ENCODE assay signal across 33 cellular contexts in genomic region chr2:236884776-236885175, GRCh38.
"Had no signal": no experiment of that assay in that cellular context is flagged by ENCODE, and none has a peak within 500 bp of the region (broad histone marks: within the 10 kb centered on the region; RNA-seq: fewer than 3 reads in every experiment).

No MANE protein-coding gene starts in this region.

- H3K4me3 ChIP-seq: ascending aorta, breast epithelium, cardiac muscle cell, coronary artery, dorsolateral prefrontal cortex, gastrocnemius medialis had no signal

- ATAC-seq: activated CD4-positive, CD25-positive, alpha-beta regulatory T cell treated with anti-CD3 and anti-CD28 coated beads, Interleukin-2, amount 50 U/mL, for 24 hours; activated naive CD4-positive, alpha-beta T cell treated with anti-CD3 and anti-CD28 coated beads, Interleukin-2, amount 50 U/mL, for 72 hours; activated T-cell treated with anti-CD3 and anti-CD28 coated beads, Interleukin-2, amount 50 U/mL, for 72 hours; esophagus mucosa; foreskin keratinocyte; gastrocnemius medialis; T-helper 17 cell had no signal

- H3K4me1 Mint-ChIP-seq: activated B cell treated with CpG ODN at 0.5 μM for 24 hours; activated naive CD4-positive, alpha-beta T cell treated with anti-CD3 and anti-CD28 coated beads, Interleukin-2, amount 10 ng/mL, durations not matched to agents 7 days and 5 days; activated naive CD8-positive, alpha-beta T cell treated with anti-CD3 and anti-CD28 coated beads, Interleukin-2, amount 10 ng/mL, durations not matched to agents 7 days and 5 days; T-helper 17 cell had no signal

- H3K4me1 ChIP-seq: foreskin keratinocyte had no signal

- DNase-seq: activated B cell treated with CpG ODN at 0.5 μM for 24 hours; activated CD4-positive, alpha-beta T cell treated with anti-CD3 and anti-CD28 coated beads for 48 hours; activated CD4-positive, alpha-beta T cell treated with anti-CD3 and anti-CD28 coated beads, Interleukin-2, amount 50 U/mL, for 1 hour; activated CD4-positive, alpha-beta T cell treated with anti-CD3 and anti-CD28 coated beads, Interleukin-2, amount 50 U/mL, for 48 hours; activated CD8-positive, alpha-beta memory T cell treated with anti-CD3 and anti-CD28 coated beads, Interleukin-2, amount 50 U/mL, for 48 hours; activated gamma-delta T cell; activated naive CD4-positive, alpha-beta T cell; activated naive CD4-positive, alpha-beta T cell treated with anti-CD3 and anti-CD28 coated beads, Interleukin-2, amount 10 ng/mL, durations not matched to agents 7 days and 5 days; activated naive CD8-positive, alpha-beta T cell treated with anti-CD3 and anti-CD28 coated beads, Interleukin-2, amount 10 ng/mL, durations not matched to agents 7 days and 5 days; activated T-cell treated with anti-CD3 and anti-CD28 coated beads for 4 hours; activated T-cell treated with anti-CD3 and anti-CD28 coated beads, Interleukin-2, amount 50 U/mL, for 24 hours; activated T-cell treated with anti-CD3 and anti-CD28 coated beads, Interleukin-2, amount 50 U/mL, for 72 hours; central memory CD4-positive, alpha-beta T cell; dorsolateral prefrontal cortex; effector memory CD4-positive, alpha-beta T cell; endodermal cell; foreskin keratinocyte; gastrocnemius medialis; glutamatergic neuron; T-helper 1 cell; T-helper 17 cell; T1000; WERI-Rb-1 had no signal

- H3K4me3 Mint-ChIP-seq: activated B cell treated with CpG ODN at 0.5 μM for 24 hours; activated naive CD4-positive, alpha-beta T cell treated with anti-CD3 and anti-CD28 coated beads, Interleukin-2, amount 10 ng/mL, durations not matched to agents 7 days and 5 days; activated naive CD8-positive, alpha-beta T cell treated with anti-CD3 and anti-CD28 coated beads, Interleukin-2, amount 10 ng/mL, durations not matched to agents 7 days and 5 days; activated T-cell treated with anti-CD3 and anti-CD28 coated beads, Interleukin-2, amount 50 U/mL, for 24 hours; activated T-cell treated with anti-CD3 and anti-CD28 coated beads, Interleukin-2, amount 50 U/mL, for 72 hours; brain; dendritic cell treated with granulocyte-macrophage colony-stimulating factor and Interleukin-4, amounts not matched to agents 40 ng/mL and 50 ng/mL, for 4 days; endodermal cell; T-helper 17 cell; T-helper 2 cell treated with Interferon-gamma antibody and Interleukin-4, amounts not matched to agents 5 μg/mL and 100 μg/mL, for 36 hours had no signal

- H3K27ac Mint-ChIP-seq: activated B cell treated with CpG ODN at 0.5 μM for 24 hours; activated naive CD4-positive, alpha-beta T cell treated with anti-CD3 and anti-CD28 coated beads, Interleukin-2, amount 10 ng/mL, durations not matched to agents 7 days and 5 days; activated naive CD4-positive, alpha-beta T cell treated with anti-CD3 and anti-CD28 coated beads, Interleukin-2, amount 50 U/mL, for 72 hours; activated naive CD8-positive, alpha-beta T cell treated with anti-CD3 and anti-CD28 coated beads, Interleukin-2, amount 10 ng/mL, durations not matched to agents 7 days and 5 days; activated T-cell treated with anti-CD3 and anti-CD28 coated beads, Interleukin-2, amount 50 U/mL, for 24 hours; activated T-cell treated with anti-CD3 and anti-CD28 coated beads, Interleukin-2, amount 50 U/mL, for 72 hours; brain; dendritic cell treated with granulocyte-macrophage colony-stimulating factor and Interleukin-4, amounts not matched to agents 40 ng/mL and 50 ng/mL, for 4 days; endodermal cell; T-helper 17 cell; T-helper 2 cell treated with Interferon-gamma antibody and Interleukin-4, amounts not matched to agents 5 μg/mL and 100 μg/mL, for 36 hours had no signal

- H3K27ac ChIP-seq: breast epithelium, cardiac muscle cell, coronary artery, dorsolateral prefrontal cortex, foreskin keratinocyte, gastrocnemius medialis, WERI-Rb-1 had no signal

- H3K36me3 ChIP-seq: ascending aorta, breast epithelium, cardiac muscle cell, gastrocnemius medialis, WERI-Rb-1 had no signal

- H3K27me3 ChIP-seq: ascending aorta, breast epithelium, cardiac muscle cell, foreskin keratinocyte, gastrocnemius medialis had no signal

- H3K9me3 ChIP-seq: ascending aorta, breast epithelium, gastrocnemius medialis had no signal

- H3K36me3 Mint-ChIP-seq: activated naive CD4-positive, alpha-beta T cell treated with anti-CD3 and anti-CD28 coated beads, Interleukin-2, amount 10 ng/mL, durations not matched to agents 7 days and 5 days; activated naive CD4-positive, alpha-beta T cell treated with anti-CD3 and anti-CD28 coated beads, Interleukin-2, amount 50 U/mL, for 72 hours; activated naive CD8-positive, alpha-beta T cell treated with anti-CD3 and anti-CD28 coated beads, Interleukin-2, amount 10 ng/mL, durations not matched to agents 7 days and 5 days; brain had no signal

- H3K9me3 Mint-ChIP-seq: activated B cell treated with CpG ODN at 0.5 μM for 24 hours; activated naive CD4-positive, alpha-beta T cell treated with anti-CD3 and anti-CD28 coated beads, Interleukin-2, amount 10 ng/mL, durations not matched to agents 7 days and 5 days; activated naive CD4-positive, alpha-beta T cell treated with anti-CD3 and anti-CD28 coated beads, Interleukin-2, amount 50 U/mL, for 72 hours; activated naive CD8-positive, alpha-beta T cell treated with anti-CD3 and anti-CD28 coated beads, Interleukin-2, amount 10 ng/mL, durations not matched to agents 7 days and 5 days; activated T-cell treated with anti-CD3 and anti-CD28 coated beads, Interleukin-2, amount 50 U/mL, for 24 hours; activated T-cell treated with anti-CD3 and anti-CD28 coated beads, Interleukin-2, amount 50 U/mL, for 72 hours; T-helper 2 cell treated with Interferon-gamma antibody and Interleukin-4, amounts not matched to agents 5 μg/mL and 100 μg/mL, for 36 hours had no signal

- H3K27me3 Mint-ChIP-seq: brain had no signal
